ENCODE assay signal across 8 cellular contexts in genomic region chr14:66359500-66359899, GRCh38.
DNase-seq lines count a peak whose midpoint lies in the region; ATAC-seq, FAIRE-seq and TF ChIP-seq lines count a peak whose summit lies in the region.

No MANE protein-coding gene starts in this region.

- intact Hi-C loops in testis (cut with DNase I; ENCODE audit: low total_unique reads), result no loop called here

- H3K4me1 ChIP-seq in adipocyte (ENCODE audit: control insufficient read depth, insufficient read depth, low read length), result no peaks in the 10 kb centered on the region
- H3K4me1 ChIP-seq in testis, result no peaks in the 10 kb centered on the region

- peak; percentile 48 to 69 (median 53) for TF ChIP-seq CTCF in testis (IDR thresholded peaks at IDR 0.05)

- ATAC-seq in HG02884 (IDR thresholded peaks at IDR 0.05; ENCODE audit: unreplicated experiment) (no peak), GM21737 (IDR thresholded peaks at IDR 0.05; ENCODE audit: unreplicated experiment) (no peak)

- H3K9me3 ChIP-seq in adipocyte (ENCODE audit: control insufficient read depth, low read length), result no peaks in the 10 kb centered on the region
- H3K9me3 ChIP-seq in testis, result no peaks in the 10 kb centered on the region

- TF ChIP-seq POLR2A in testis (IDR thresholded peaks at IDR 0.05), result no peak

- 17 to 18% methylated on average over 3 of the region's 3 CpGs for WGBS in testis, 2 donors

- H3K27ac ChIP-seq in testis, result no peak overlapping the region

- peak; percentile 80 for FAIRE-seq in GM18507 (lab: Jason Lieb, UNC)

- no peak overlapping the region for H3K4me3 ChIP-seq in adipocyte (ENCODE audit: low read length)
- H3K4me3 ChIP-seq in testis, result no peak overlapping the region

- no peak overlapping the region for H3K9ac ChIP-seq in adipocyte (ENCODE audit: low read length)

- DNase-seq in COLO829 (ENCODE audit: low spot score) (peak; percentile 44), GM18507 (ENCODE audit: extremely low spot score, insufficient read length, low read depth) (peak; percentile 39), NCI-H2171 (lab: John Stamatoyannopoulos, UW) (peak; percentile 77), adipocyte (ENCODE audit: low read depth) (peak; percentile 83), iPS-NIHi11 (ENCODE audit: low spot score) (peak; percentile 48), testis (no peak)

- H3K36me3 ChIP-seq in adipocyte (ENCODE audit: control insufficient read depth, insufficient read depth, low read length, severe bottlenecking) (no peaks in the 10 kb centered on the region), testis (ENCODE audit: low read depth, missing control alignments) (no peaks in the 10 kb centered on the region)

- H3K27me3 ChIP-seq in adipocyte (replicated peaks; ENCODE audit: control insufficient read depth, insufficient read depth, low read length) (peaks cover 5% of the 10 kb centered on the region), testis (no peaks in the 10 kb centered on the region)
